In genomic region chr14:73695997-73696396, GRCh38 we compare ENCODE assay signal across 9 cellular contexts. TPM values are rescaled to one million over a fixed set of nuclear protein-coding genes. Genes with fewer than 3 reads are reported as not detected.
DNase-seq lines count a peak whose midpoint lies in the region; ATAC-seq and FAIRE-seq lines count a peak whose summit lies in the region.
"Had no signal": no experiment of that assay in that cellular context is flagged by ENCODE, and none has a peak within 500 bp of the region (broad histone marks: within the 10 kb centered on the region; RNA-seq: fewer than 3 reads in every experiment).

No MANE protein-coding gene starts in this region.

- DNase-seq in MG63 (no peak), GM19238 (ENCODE audit: insufficient read length, low spot score) (no peak), midbrain (lab: John Stamatoyannopoulos, UW) (no peak)
- no peak for DNase-seq in stimulated activated CD4-positive, alpha-beta T cell treated with anti-CD3 and anti-CD28 coated beads, Interleukin-4, amount 100 ng/mL, for 4 hours
- DNase-seq: dermis blood vessel endothelial cell had no signal

- H3K27me3 ChIP-seq in MG63: no peaks in the 10 kb centered on the region

- no peaks in the 10 kb centered on the region for H3K9me3 ChIP-seq in MG63

- ATAC-seq in GM18520 (IDR thresholded peaks at IDR 0.05; ENCODE audit: unreplicated experiment) (peak; percentile 32), GM21423 (IDR thresholded peaks at IDR 0.05; ENCODE audit: unreplicated experiment) (peak; percentile 34), HG03280 (IDR thresholded peaks at IDR 0.05; ENCODE audit: unreplicated experiment) (peak; percentile 49)

- FAIRE-seq in colon (lab: Jason Lieb, UNC): peak; percentile 61

- no peak overlapping the region for H3K4me3 ChIP-seq in MG63

- H3K36me3 ChIP-seq in MG63: no peaks in the 10 kb centered on the region

RNA-seq across cellular contexts. Expression of gene PNMA1, which starts 18.2 kb away (rescaled TPM):
- total RNA-seq in MG63 (2014; rRNA removed; shearing (Covaris generic); ENCODE audit: low replicate concordance): 22.1 and 38.5 TPM in 2 replicates

RNA-seq across cellular contexts. Expression of gene DNAL1, which starts 51.2 kb away (rescaled TPM):
- 7.0 and 92.2 TPM in 2 replicates for total RNA-seq in MG63 (2014; rRNA removed; shearing (Covaris generic); ENCODE audit: low replicate concordance)
